In genomic region chr2:230863442-230864121, GRCh38 we compare ENCODE assay signal across 12 cellular contexts. TPM values are rescaled to one million over a fixed set of nuclear protein-coding genes. Genes with fewer than 3 reads are reported as not detected.
DNase-seq lines count a peak whose midpoint lies in the region; ATAC-seq, FAIRE-seq and TF ChIP-seq lines count a peak whose summit lies in the region.
"Had no signal": no experiment of that assay in that cellular context is flagged by ENCODE, and none has a peak within 500 bp of the region (broad histone marks: within the 10 kb centered on the region; RNA-seq: fewer than 3 reads in every experiment).

No MANE protein-coding gene starts in this region.

- TF ChIP-seq POLR2A in A549 (IDR thresholded peaks at IDR 0.05; ENCODE audit: low read length) = no peak

- H3K4me2 ChIP-seq in A549 = peak overlapping the region; percentile 91; the same call in 2 of the 3 replicates

- FAIRE-seq in A549 (lab: Jason Lieb, UNC) = no peak

- H3K4me1 ChIP-seq in A549 (peaks cover 21% of the 10 kb centered on the region), iPS-20b (ENCODE audit: insufficient read depth, low read length) (peaks cover 28% of the 10 kb centered on the region)

- no peaks in the 10 kb centered on the region for H3K9me3 Mint-ChIP-seq in activated B cell treated with CpG ODN at 0.5 μM for 24 hours

- H3K36me3 Mint-ChIP-seq in activated B cell treated with CpG ODN at 0.5 μM for 24 hours (ENCODE audit: low read depth) = no peaks in the 10 kb centered on the region

- peaks cover 2% of the 10 kb centered on the region for H3K27me3 Mint-ChIP-seq in activated B cell treated with CpG ODN at 0.5 μM for 24 hours

- H3K9me3 ChIP-seq in A549 (peaks cover 3% of the 10 kb centered on the region; the same call in 1 of the 3 replicates), iPS-20b (ENCODE audit: insufficient read depth, low read depth, low read length) (no peaks in the 10 kb centered on the region)
- H3K9me3 ChIP-seq: sigmoid colon had no signal

- no peak for TF ChIP-seq EP300 in A549 (IDR thresholded peaks at IDR 0.05)

- DNase-seq in A549 (ENCODE audit: low read depth in 1 of 2, low spot score in 1 of 2) (no peak), COLO668 (lab: John Stamatoyannopoulos, UW; ENCODE audit: unreplicated experiment) (peak; percentile 24), activated B cell treated with CpG ODN at 0.5 μM for 24 hours (no peak), NCI-H446 (lab: John Stamatoyannopoulos, UW) (no peak)
- DNase-seq: foreskin melanocyte, NCI-H510A, sigmoid colon had no signal

- peaks cover 53% of the 10 kb centered on the region for H3K4me1 Mint-ChIP-seq in activated B cell treated with CpG ODN at 0.5 μM for 24 hours

- CTCF ChIA-PET in A549 (lab: Yijun Ruan, JAX) = interaction anchor here (0.6 to 3.4 kb wide), 6 partner anchors 8 to 124 kb away, joined by 3 to 20 read pairs (median 4); no protein-coding TSS in a partner anchor
- CTCF ChIA-PET in activated B cell treated with CpG ODN at 0.5 μM for 24 hours (lab: Charles Lee) = interaction anchor here (0.7 to 0.9 kb wide), 3 partner anchors 13 to 39 kb away, joined by 3 read pairs; no protein-coding TSS in a partner anchor

- 79% methylated on average over 13 of the region's 13 CpGs for WGBS in A549 (ENCODE audit: missing lambda C conversion rate)

- H3K27ac Mint-ChIP-seq in activated B cell treated with CpG ODN at 0.5 μM for 24 hours = peak overlapping the region; percentile 46

- no peak for ATAC-seq in A549
- no peak for ATAC-seq in activated B cell treated with CpG ODN at 0.5 μM for 24 hours (ENCODE audit: low read depth)
- no peak for ATAC-seq in GM21576 (IDR thresholded peaks at IDR 0.05; ENCODE audit: unreplicated experiment)
- ATAC-seq in GM21825 (IDR thresholded peaks at IDR 0.05; ENCODE audit: unreplicated experiment) = no peak
- no peak for ATAC-seq in GM18867 (IDR thresholded peaks at IDR 0.05; ENCODE audit: unreplicated experiment)

- H3K9ac ChIP-seq in iPS-20b (ENCODE audit: low read depth, low read length) = peak overlapping the region; percentile 95; the same call in 1 of the 2 replicates

- H3K27ac ChIP-seq in A549 = no peak overlapping the region
- no peak overlapping the region for H3K27ac ChIP-seq in iPS-20b (ENCODE audit: low read length)

- POLR2A ChIA-PET in A549 (lab: Yijun Ruan, JAX) (no interaction called here), activated B cell treated with CpG ODN at 0.5 μM for 24 hours (lab: Charles Lee) (interaction anchor here (1.4 to 1.5 kb wide), 2 partner anchors 10 to 32 kb away, joined by 4 to 16 read pairs; no protein-coding TSS in a partner anchor)

- no peak for TF ChIP-seq RAD21 in A549 (conservative IDR thresholded peaks at IDR 0.05 in 1 of 2, IDR thresholded peaks at IDR 0.05 in 1 of 2)

- intact Hi-C loops in activated B cell treated with CpG ODN at 0.5 μM for 24 hours (cut with micrococcal nuclease) = loop anchor here (1.0 to 2.0 kb wide), 4 partner anchors 10 to 50 kb away; no protein-coding TSS in a partner anchor

- H3K36me3 ChIP-seq in iPS-20b (ENCODE audit: insufficient read depth, low read depth, low read length) = no peaks in the 10 kb centered on the region
- H3K36me3 ChIP-seq: sigmoid colon had no signal

- peaks cover 10% of the 10 kb centered on the region; the same call in 1 of the 2 replicates for H3K27me3 ChIP-seq in iPS-20b (ENCODE audit: insufficient read depth, low read length)
- H3K27me3 ChIP-seq: sigmoid colon had no signal

- peak overlapping the region; percentile 89 for H3K4me3 Mint-ChIP-seq in activated B cell treated with CpG ODN at 0.5 μM for 24 hours

- TF ChIP-seq CTCF in A549 (IDR thresholded peaks at IDR 0.05) (no peak), activated B cell treated with CpG ODN at 0.5 μM for 24 hours (IDR thresholded peaks at IDR 0.05) (no peak)

- H3K4me3 ChIP-seq in A549 (no peak overlapping the region), iPS-20b (ENCODE audit: low read length) (peak overlapping the region; percentile 93; the same call in 1 of the 2 replicates)
- H3K4me3 ChIP-seq: lung had no signal

TF ChIP-seq in A549, 52 proteins besides CTCF, POLR2A, EP300 and RAD21:
- TF ChIP-seq HOXB13 (CRISPR knock-in tag; IDR thresholded peaks at IDR 0.05; ENCODE audit: low read depth) (no peak), MAX (IDR thresholded peaks at IDR 0.05) (no peak), TFCP2L1 (CRISPR knock-in tag; IDR thresholded peaks at IDR 0.05) (no peak), ATOH8 (CRISPR knock-in tag; IDR thresholded peaks at IDR 0.05; ENCODE audit: low read depth) (no peak), JUN (IDR thresholded peaks at IDR 0.05) (no peak), HES2 (IDR thresholded peaks at IDR 0.05) (no peak), PBX3 (IDR thresholded peaks at IDR 0.05) (no peak), USF2 (IDR thresholded peaks at IDR 0.05) (no peak), SMC3 (IDR thresholded peaks at IDR 0.05) (no peak), NFE2L2 (conservative IDR thresholded peaks at IDR 0.05; ENCODE audit: low read length) (no peak), CEBPB (IDR thresholded peaks at IDR 0.05) (no peak), FOXS1 (CRISPR knock-in tag; IDR thresholded peaks at IDR 0.05) (no peak), EHF (CRISPR knock-in tag; IDR thresholded peaks at IDR 0.05) (no peak), CBX2 (IDR thresholded peaks at IDR 0.05; ENCODE audit: borderline replicate concordance, low read depth) (no peak), CHD2 (IDR thresholded peaks at IDR 0.05; ENCODE audit: low read length, partially characterized antibody) (no peak), SREBF2 (IDR thresholded peaks at IDR 0.05) (no peak)

RNA-seq across cellular contexts. Expression of gene ITM2C, which starts 1.2 kb away (rescaled TPM):
- polyA plus RNA-seq in A549 (2011; rRNA removed) = 88.1 and 123 TPM in 2 replicates
- polyA plus RNA-seq in A549 (2012; cell fraction: cytosol; rRNA removed) = 86.8 and 109 TPM in 2 replicates
- polyA plus RNA-seq in A549 (2012; cell fraction: nucleus; rRNA removed) = 138 and 145 TPM in 2 replicates
- 63.3 to 105 TPM (median 84.0 TPM) in 3 replicates for polyA plus RNA-seq in A549 (2017; fragmentation: RNase III; extraction: RNeasy Plus Mini Kit Qiagen cat#74134 plus additional on column Dnase treatment)
- 120 and 150 TPM in 2 replicates for polyA minus RNA-seq in A549 (2011; rRNA and poly(A)+ RNA removed)
- total RNA-seq in activated B cell treated with CpG ODN at 0.5 μM for 24 hours = 102 and 117 TPM in 2 replicates
